ENCODE assay signal across 9 cellular contexts in genomic region chr17:78241277-78242023, GRCh38. TPM values are rescaled to one million over a fixed set of nuclear protein-coding genes. Genes with fewer than 3 reads are reported as not detected.
A peak's percentile ranks its signal among the peaks of the same experiment; 100 is the strongest.
DNase-seq lines count a peak whose midpoint lies in the region; ATAC-seq and TF ChIP-seq lines count a peak whose summit lies in the region.
"Had no signal": no experiment of that assay in that cellular context is flagged by ENCODE, and none has a peak within 500 bp of the region (broad histone marks: within the 10 kb centered on the region; RNA-seq: fewer than 3 reads in every experiment).

No MANE protein-coding gene starts in this region.

- H3K27ac Mint-ChIP-seq in activated CD4-positive, alpha-beta T cell treated with anti-CD3 and anti-CD28 coated beads for 36 hours: no peak overlapping the region
- peak overlapping the region; percentile 90 for H3K27ac Mint-ChIP-seq in stimulated activated effector memory CD8-positive, alpha-beta T cell treated with anti-CD3 and anti-CD28 coated beads, Interleukin-12 subunit alpha, Interleukin-12 subunit beta, amount 100 ng/mL, for 72 hours

- intact Hi-C loops in activated CD4-positive, alpha-beta T cell treated with anti-CD3 and anti-CD28 coated beads for 36 hours (cut with DNase I, micrococcal nuclease): no loop called here
- intact Hi-C loops in OCI-LY7 (cut with micrococcal nuclease; ENCODE audit: unreplicated experiment): loop anchor here (1.0 kb wide), 2 partner anchors 11 to 54 kb away; partner anchors contain the start of genes AFMID and TK1

- no peak for DNase-seq in activated CD4-positive, alpha-beta T cell treated with anti-CD3 and anti-CD28 coated beads for 36 hours
- DNase-seq in activated CD4-positive, alpha-beta T cell treated with anti-CD3 and anti-CD28 coated beads for 4 hours: no peak
- DNase-seq in OCI-LY7 (ENCODE audit: low spot score) (peak; percentile 85), fibroblast of mammary gland (ENCODE audit: low read depth) (peak; percentile 74), T-helper 9 cell (no peak)
- no peak for DNase-seq in stimulated activated effector memory CD8-positive, alpha-beta T cell treated with anti-CD3 and anti-CD28 coated beads, Interleukin-12 subunit alpha, Interleukin-12 subunit beta, amount 100 ng/mL, for 72 hours (ENCODE audit: low spot score in 2 of 2)
- DNase-seq in stimulated activated CD4-positive, alpha-beta T cell treated with anti-CD3 and anti-CD28 coated beads, Interleukin-2, amount 100 ng/mL, for 48 hours: no peak
- no peak for DNase-seq in activated CD4-positive, alpha-beta T cell treated with anti-CD3 and anti-CD28 coated beads, Interleukin-2, amount 50 U/mL, for 4 hours
- DNase-seq: NCI-H187 treated with DMSO at 0.1 percent for 48 hours had no signal

- peak overlapping the region; percentile 50 for H3K4me2 ChIP-seq in OCI-LY7 (ENCODE audit: low read length)

- POLR2A ChIA-PET in activated CD4-positive, alpha-beta T cell treated with anti-CD3 and anti-CD28 coated beads for 36 hours (lab: Charles Lee): no interaction called here
- POLR2A ChIA-PET in OCI-LY7 (lab: Charles Lee): interaction anchor here (0.6 to 1.0 kb wide), 3 partner anchors 14 to 506 kb away, joined by 3 to 4 read pairs (median 4); no protein-coding TSS in a partner anchor

- CTCF ChIA-PET in activated CD4-positive, alpha-beta T cell treated with anti-CD3 and anti-CD28 coated beads for 36 hours (lab: Charles Lee): interaction anchor here (1.9 kb wide), 1 partner anchor 10 kb away, joined by 6 read pairs; no protein-coding TSS in a partner anchor
- CTCF ChIA-PET in OCI-LY7 (lab: Charles Lee; ENCODE audit: unreplicated experiment): interaction anchor here (1.2 kb wide), 1 partner anchor 9 kb away, joined by 3 read pairs; no protein-coding TSS in a partner anchor

- H3K4me1 ChIP-seq in OCI-LY7 (ENCODE audit: insufficient read depth, low read length, poor library complexity, severe bottlenecking): peaks cover 66% of the 10 kb centered on the region

- H3K27ac ChIP-seq in OCI-LY7 (ENCODE audit: low read depth, low read length, poor library complexity, severe bottlenecking): peak overlapping the region; percentile 76

- BruUV-seq in OCI-LY7 (replicated peaks; lab: Mats Ljungman, UMichigan): no TSS peak

- H3K4me3 ChIP-seq in OCI-LY7 (ENCODE audit: low read depth, low read length, poor library complexity, severe bottlenecking): peak overlapping the region; percentile 0
- H3K4me3 ChIP-seq in fibroblast of mammary gland (ENCODE audit: control insufficient read depth, low read depth, low read length): no peak overlapping the region

- no peak overlapping the region for H3K4me3 Mint-ChIP-seq in activated CD4-positive, alpha-beta T cell treated with anti-CD3 and anti-CD28 coated beads for 36 hours
- no peak overlapping the region for H3K4me3 Mint-ChIP-seq in stimulated activated effector memory CD8-positive, alpha-beta T cell treated with anti-CD3 and anti-CD28 coated beads, Interleukin-12 subunit alpha, Interleukin-12 subunit beta, amount 100 ng/mL, for 72 hours

- no peaks in the 10 kb centered on the region for H3K4me1 Mint-ChIP-seq in activated CD4-positive, alpha-beta T cell treated with anti-CD3 and anti-CD28 coated beads for 36 hours
- H3K4me1 Mint-ChIP-seq in stimulated activated effector memory CD8-positive, alpha-beta T cell treated with anti-CD3 and anti-CD28 coated beads, Interleukin-12 subunit alpha, Interleukin-12 subunit beta, amount 100 ng/mL, for 72 hours: peaks cover 22% of the 10 kb centered on the region

- no peak for TF ChIP-seq CTCF in OCI-LY7 (conservative IDR thresholded peaks at IDR 0.05; ENCODE audit: low read length)
- TF ChIP-seq CTCF in fibroblast of mammary gland (conservative IDR thresholded peaks at IDR 0.05; ENCODE audit: control insufficient read depth, insufficient read depth, low read depth, low read length): no peak

- H4K20me1 ChIP-seq in OCI-LY7 (ENCODE audit: insufficient read depth, low read length): no peaks in the 10 kb centered on the region

- peak overlapping the region; percentile 37 for H2AFZ ChIP-seq in OCI-LY7 (ENCODE audit: low read length)

- no peaks in the 10 kb centered on the region for H3K36me3 Mint-ChIP-seq in activated CD4-positive, alpha-beta T cell treated with anti-CD3 and anti-CD28 coated beads for 36 hours (ENCODE audit: low read depth)
- H3K36me3 Mint-ChIP-seq in stimulated activated effector memory CD8-positive, alpha-beta T cell treated with anti-CD3 and anti-CD28 coated beads, Interleukin-12 subunit alpha, Interleukin-12 subunit beta, amount 100 ng/mL, for 72 hours: no peaks in the 10 kb centered on the region

- H3K9me2 ChIP-seq in OCI-LY7 (ENCODE audit: insufficient read depth, low read length): no peaks in the 10 kb centered on the region

- peak; percentile 70 for ATAC-seq in activated CD4-positive, alpha-beta T cell treated with anti-CD3 and anti-CD28 coated beads for 36 hours
- no peak for ATAC-seq in stimulated activated effector memory CD8-positive, alpha-beta T cell treated with anti-CD3 and anti-CD28 coated beads, Interleukin-12 subunit alpha, Interleukin-12 subunit beta, amount 100 ng/mL, for 72 hours

- no peaks in the 10 kb centered on the region for H3K27me3 Mint-ChIP-seq in activated CD4-positive, alpha-beta T cell treated with anti-CD3 and anti-CD28 coated beads for 36 hours

- no peaks in the 10 kb centered on the region for H3K9me3 Mint-ChIP-seq in activated CD4-positive, alpha-beta T cell treated with anti-CD3 and anti-CD28 coated beads for 36 hours (ENCODE audit: low read depth)
- no peaks in the 10 kb centered on the region for H3K9me3 Mint-ChIP-seq in stimulated activated effector memory CD8-positive, alpha-beta T cell treated with anti-CD3 and anti-CD28 coated beads, Interleukin-12 subunit alpha, Interleukin-12 subunit beta, amount 100 ng/mL, for 72 hours

- no peaks in the 10 kb centered on the region for H3K36me3 ChIP-seq in OCI-LY7 (ENCODE audit: insufficient read depth, low read length)

- H3K9me3 ChIP-seq in OCI-LY7 (ENCODE audit: low read length): peaks cover 5% of the 10 kb centered on the region; the same call in 1 of the 2 replicates

- H3K79me2 ChIP-seq in OCI-LY7 (ENCODE audit: insufficient read depth, low read depth, low read length): no peaks in the 10 kb centered on the region

RNA-seq across cellular contexts. Expression of gene TMEM235, which starts 10.0 kb away (rescaled TPM):
- not detected for total RNA-seq in activated CD4-positive, alpha-beta T cell treated with anti-CD3 and anti-CD28 coated beads for 36 hours
- 0.32 TPM in 1 of 2 replicates, not detected in the other for total RNA-seq in OCI-LY7 (2014; rRNA removed; shearing (Covaris generic))
- total RNA-seq in OCI-LY7 (2022): not detected in 2 replicates

RNA-seq across cellular contexts. Expression of gene BIRC5, which starts 27.4 kb away (rescaled TPM):
- total RNA-seq in activated CD4-positive, alpha-beta T cell treated with anti-CD3 and anti-CD28 coated beads for 36 hours: 100 to 1,000 TPM; 100 to 107 TPM
- total RNA-seq in OCI-LY7 (2014; rRNA removed; shearing (Covaris generic)): 229 and 266 TPM in 2 replicates
- total RNA-seq in OCI-LY7 (2022): 184 and 190 TPM in 2 replicates

RNA-seq across cellular contexts. Expression of gene AFMID, which starts 54.3 kb away (rescaled TPM):
- total RNA-seq in activated CD4-positive, alpha-beta T cell treated with anti-CD3 and anti-CD28 coated beads for 36 hours: 10 to 100 TPM; 26.3 to 26.7 TPM
- 87.8 and 89.1 TPM in 2 replicates for total RNA-seq in OCI-LY7 (2014; rRNA removed; shearing (Covaris generic))
- total RNA-seq in OCI-LY7 (2022): 90.2 and 101 TPM in 2 replicates

RNA-seq across cellular contexts. Expression of gene TK1, which starts 54.6 kb away (rescaled TPM):
- 100 to 1,000 TPM; 157 to 195 TPM for total RNA-seq in activated CD4-positive, alpha-beta T cell treated with anti-CD3 and anti-CD28 coated beads for 36 hours
- 108 and 118 TPM in 2 replicates for total RNA-seq in OCI-LY7 (2014; rRNA removed; shearing (Covaris generic))
- total RNA-seq in OCI-LY7 (2022): 149 TPM in 2 replicates

Comparison
In these comparisons a context has a peak if more than half of its experiments do, and no peak if none do; other contexts are left out.
1. DNase-seq: peak in OCI-LY7 (single experiment) and fibroblast of mammary gland (single experiment); none in activated CD4-positive, alpha-beta T cell treated with anti-CD3 and anti-CD28 coated beads for 36 hours (single experiment), activated CD4-positive, alpha-beta T cell treated with anti-CD3 and anti-CD28 coated beads for 4 hours (0 of 2), stimulated activated effector memory CD8-positive, alpha-beta T cell treated with anti-CD3 and anti-CD28 coated beads, Interleukin-12 subunit alpha, Interleukin-12 subunit beta, amount 100 ng/mL, for 72 hours (0 of 2), stimulated activated CD4-positive, alpha-beta T cell treated with anti-CD3 and anti-CD28 coated beads, Interleukin-2, amount 100 ng/mL, for 48 hours (0 of 2), activated CD4-positive, alpha-beta T cell treated with anti-CD3 and anti-CD28 coated beads, Interleukin-2, amount 50 U/mL, for 4 hours (0 of 2) and T-helper 9 cell (single experiment).